Comparison of ENCODE assay signal across 12 cellular contexts in the genomic region with DNA sequence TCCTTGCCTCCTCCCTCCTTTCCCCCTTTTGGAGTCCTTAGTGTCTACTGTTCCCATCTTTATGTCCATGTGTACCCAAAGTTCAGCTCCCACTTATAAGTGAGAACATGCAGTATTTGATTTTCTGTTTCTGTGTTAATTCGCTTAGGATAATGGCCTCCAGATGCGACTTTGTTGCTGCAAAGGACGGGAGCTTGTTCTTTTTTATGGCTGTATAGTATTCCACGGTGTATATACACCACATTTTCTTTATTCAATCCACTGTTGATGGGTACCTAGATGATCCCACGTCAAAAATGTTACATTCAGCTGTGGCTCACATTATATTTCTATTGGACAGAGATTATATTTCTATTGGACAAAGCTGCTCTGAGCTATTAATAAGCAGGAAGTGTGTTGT. TPM values are rescaled to one million over a fixed set of nuclear protein-coding genes. Genes with fewer than 3 reads are reported as not detected.
A peak's percentile ranks its signal among the peaks of the same experiment; 100 is the strongest.
DNase-seq lines count a peak whose midpoint lies in the region; ATAC-seq, FAIRE-seq and TF ChIP-seq lines count a peak whose summit lies in the region.
"Had no signal": no experiment of that assay in that cellular context is flagged by ENCODE, and none has a peak within 500 bp of the region (broad histone marks: within the 10 kb centered on the region; RNA-seq: fewer than 3 reads in every experiment).

No MANE protein-coding gene starts in this region.

- H4K20me1 ChIP-seq in K562 (replicated peaks; ENCODE audit: control insufficient read depth, insufficient read depth, low read length): no peaks in the 10 kb centered on the region
- H4K20me1 ChIP-seq: BLaER1 had no signal

- peaks cover 3% of the 10 kb centered on the region for H3K9me1 ChIP-seq in K562 (ENCODE audit: control insufficient read depth, insufficient read depth, low read length)

- TF ChIP-seq CTCF in VCaP (conservative IDR thresholded peaks at IDR 0.05): no peak
- no peak for TF ChIP-seq CTCF in K562 (IDR thresholded peaks at IDR 0.05 in 2 of 3, conservative IDR thresholded peaks at IDR 0.05 in 1 of 3; ENCODE audit: insufficient read depth in 2 of 3, low read depth in 1 of 3, low read length in 3 of 3)
- no peak for TF ChIP-seq CTCF in lower leg skin (IDR thresholded peaks at IDR 0.05)

- H3K9me3 Mint-ChIP-seq in stimulated activated naive B cell treated with anti-CD40 and anti-IgM and Interleukin-4, amounts not matched to agents 10 μg/mL and 1 μg/mL and 100 μg/mL, for 72 hours: no peaks in the 10 kb centered on the region
- H3K9me3 Mint-ChIP-seq: CD14-positive monocyte; CD4-positive, alpha-beta memory T cell; CD8-positive, alpha-beta memory T cell had no signal

- TF ChIP-seq EP300 in K562 (IDR thresholded peaks at IDR 0.05; ENCODE audit: low read length): no peak

- no peaks in the 10 kb centered on the region for H3K27me3 ChIP-seq in K562 (ENCODE audit: control insufficient read depth in 2 of 2, insufficient read depth in 2 of 2, low read length in 2 of 2)
- H3K27me3 ChIP-seq: BE2C, BLaER1 had no signal

- no peaks in the 10 kb centered on the region for H3K79me2 ChIP-seq in K562 (ENCODE audit: control insufficient read depth, insufficient read depth, low read length)

- H3K4me1 ChIP-seq in K562 (replicated peaks in 1 of 2; ENCODE audit: control insufficient read depth in 2 of 2, insufficient read depth in 2 of 2, low read length in 2 of 2): peaks cover 0 to 4% of the 10 kb centered on the region in 2 experiments; a peak in 2 of 5 replicates
- H3K4me1 ChIP-seq: BE2C, BLaER1 had no signal

- peak overlapping the region; percentile 27; the same call in 1 of the 2 replicates for H3K27ac ChIP-seq in VCaP
- no peak overlapping the region for H3K27ac ChIP-seq in K562 (ENCODE audit: extremely low read depth, low read depth, low read length)
- H3K27ac ChIP-seq: BLaER1 had no signal

- BruUV-seq in K562 (replicated peaks; lab: Mats Ljungman, UMichigan): no TSS peak

- 23% methylated on average over 5 of the region's 5 CpGs for WGBS in K562 (ENCODE audit: insufficient coverage, low coverage, missing lambda C conversion rate)
- WGBS in lower leg skin, 2 donors: 90% methylated on average over 5 of the region's 5 CpGs

- POLR2A ChIA-PET in K562 (lab: Yijun Ruan, JAX): interaction anchor here (0.6 to 2.5 kb wide), 5 partner anchors 8 to 155 kb away, joined by 3 to 9 read pairs (median 3); no protein-coding TSS in a partner anchor

- H3K4me3 ChIP-seq in K562: no peak overlapping the region
- H3K4me3 ChIP-seq in lower leg skin (ENCODE audit: low read depth, poor library complexity, severe bottlenecking): no peak overlapping the region
- H3K4me3 ChIP-seq: BLaER1, GM12878 had no signal

- H3K9me3 ChIP-seq in K562 (replicated peaks; ENCODE audit: control insufficient read depth, insufficient read depth, low read depth, low read length): no peaks in the 10 kb centered on the region
- H3K9me3 ChIP-seq: BE2C, BLaER1 had no signal

- no peaks in the 10 kb centered on the region for H3K36me3 ChIP-seq in K562 (ENCODE audit: control insufficient read depth, insufficient read depth, low read length)
- H3K36me3 ChIP-seq: BE2C, BLaER1 had no signal

- no peaks in the 10 kb centered on the region for H3K36me3 Mint-ChIP-seq in stimulated activated naive B cell treated with anti-CD40 and anti-IgM and Interleukin-4, amounts not matched to agents 10 μg/mL and 1 μg/mL and 100 μg/mL, for 72 hours
- H3K36me3 Mint-ChIP-seq: CD14-positive monocyte; CD4-positive, alpha-beta memory T cell; CD4-positive, CD25-positive, alpha-beta regulatory T cell; CD8-positive, alpha-beta memory T cell had no signal

- H3K4me1 Mint-ChIP-seq in stimulated activated naive B cell treated with anti-CD40 and anti-IgM and Interleukin-4, amounts not matched to agents 10 μg/mL and 1 μg/mL and 100 μg/mL, for 72 hours: no peaks in the 10 kb centered on the region
- H3K4me1 Mint-ChIP-seq: CD14-positive monocyte had no signal

- peaks cover 8 to 18% of the 10 kb centered on the region in 2 donors for H3K27me3 Mint-ChIP-seq in stimulated activated naive B cell treated with anti-CD40 and anti-IgM and Interleukin-4, amounts not matched to agents 10 μg/mL and 1 μg/mL and 100 μg/mL, for 72 hours

- DNase-seq in K562 (ENCODE audit: extremely low read depth in 1 of 4, low spot score in 3 of 4): no peak
- DNase-seq in lower leg skin (ENCODE audit: low spot score in 2 of 2): no peak
- no peak for DNase-seq in SW 1271 (lab: John Stamatoyannopoulos, UW)
- no peak for DNase-seq in stimulated activated naive B cell treated with anti-CD40 and anti-IgM and Interleukin-4, amounts not matched to agents 10 μg/mL and 1 μg/mL and 100 μg/mL, for 72 hours

- in situ Hi-C loops in K562 (cut with MboI): loop anchor here (5.0 to 10.0 kb wide), 2 partner anchors 75 to 142 kb away; no protein-coding TSS in a partner anchor

- intact Hi-C loops in K562 (cut with micrococcal nuclease): loop anchor here (1.0 to 5.0 kb wide), 5 partner anchors 68 to 405 kb away; no protein-coding TSS in a partner anchor
- intact Hi-C loops in lower leg skin (cut with DNase I; ENCODE audit: low total_unique reads): loop anchor here (10.0 kb wide), 1 partner anchor 62 kb away; no protein-coding TSS in a partner anchor

- TF ChIP-seq RAD21 in K562 (CRISPR knock-in tag; conservative IDR thresholded peaks at IDR 0.05 in 1 of 2, IDR thresholded peaks at IDR 0.05 in 1 of 2): no peak

- ATAC-seq in K562: no peak
- ATAC-seq in stimulated activated naive B cell treated with anti-CD40 and anti-IgM and Interleukin-4, amounts not matched to agents 10 μg/mL and 1 μg/mL and 100 μg/mL, for 72 hours (replicated peaks): no peak

- CTCF ChIA-PET in K562 (lab: Yijun Ruan, JAX; ENCODE audit: low intra/inter-chr PET ratio): interaction anchor here (0.7 to 3.5 kb wide), 7 partner anchors 68 to 405 kb away, joined by 4 to 27 read pairs (median 7); a partner anchor contains a TSS

- no peak overlapping the region for H3K4me3 Mint-ChIP-seq in stimulated activated naive B cell treated with anti-CD40 and anti-IgM and Interleukin-4, amounts not matched to agents 10 μg/mL and 1 μg/mL and 100 μg/mL, for 72 hours
- H3K4me3 Mint-ChIP-seq: CD14-positive monocyte; CD4-positive, alpha-beta memory T cell; CD4-positive, CD25-positive, alpha-beta regulatory T cell; CD8-positive, alpha-beta memory T cell had no signal

- H3K9ac ChIP-seq in K562 (ENCODE audit: insufficient read depth in 1 of 2, low read depth in 2 of 2, low read length in 2 of 2): no peak overlapping the region
- H3K9ac ChIP-seq: BLaER1 had no signal

- FAIRE-seq in K562 (lab: Jason Lieb, UNC): no peak

- H2AFZ ChIP-seq in K562 (ENCODE audit: low read depth, low read length): no peak overlapping the region

- no peak for TF ChIP-seq POLR2A in K562 (conservative IDR thresholded peaks at IDR 0.05)
- no peak for TF ChIP-seq POLR2A in lower leg skin (IDR thresholded peaks at IDR 0.05)

- H3K27ac Mint-ChIP-seq in stimulated activated naive B cell treated with anti-CD40 and anti-IgM and Interleukin-4, amounts not matched to agents 10 μg/mL and 1 μg/mL and 100 μg/mL, for 72 hours: no peak overlapping the region
- H3K27ac Mint-ChIP-seq: CD14-positive monocyte; CD8-positive, alpha-beta memory T cell had no signal

- H3K4me2 ChIP-seq in K562 (ENCODE audit: insufficient read depth, low read length): no peak overlapping the region
- H3K4me2 ChIP-seq: BLaER1 had no signal

TF ChIP-seq in K562, 482 proteins besides CTCF, POLR2A, EP300 and RAD21 (continues in another document):
- TF ChIP-seq JUND (IDR thresholded peaks at IDR 0.05; ENCODE audit: borderline replicate concordance, low read depth, low read length) (no peak), JUND (tag; IDR thresholded peaks at IDR 0.05; ENCODE audit: borderline replicate concordance, low read depth, low read length) (no peak), ZNF311 (CRISPR knock-in tag; IDR thresholded peaks at IDR 0.05) (no peak), ZNF764 (CRISPR knock-in tag; IDR thresholded peaks at IDR 0.05; ENCODE audit: low read depth) (no peak)
- TF ChIP-seq, protein P1, sequence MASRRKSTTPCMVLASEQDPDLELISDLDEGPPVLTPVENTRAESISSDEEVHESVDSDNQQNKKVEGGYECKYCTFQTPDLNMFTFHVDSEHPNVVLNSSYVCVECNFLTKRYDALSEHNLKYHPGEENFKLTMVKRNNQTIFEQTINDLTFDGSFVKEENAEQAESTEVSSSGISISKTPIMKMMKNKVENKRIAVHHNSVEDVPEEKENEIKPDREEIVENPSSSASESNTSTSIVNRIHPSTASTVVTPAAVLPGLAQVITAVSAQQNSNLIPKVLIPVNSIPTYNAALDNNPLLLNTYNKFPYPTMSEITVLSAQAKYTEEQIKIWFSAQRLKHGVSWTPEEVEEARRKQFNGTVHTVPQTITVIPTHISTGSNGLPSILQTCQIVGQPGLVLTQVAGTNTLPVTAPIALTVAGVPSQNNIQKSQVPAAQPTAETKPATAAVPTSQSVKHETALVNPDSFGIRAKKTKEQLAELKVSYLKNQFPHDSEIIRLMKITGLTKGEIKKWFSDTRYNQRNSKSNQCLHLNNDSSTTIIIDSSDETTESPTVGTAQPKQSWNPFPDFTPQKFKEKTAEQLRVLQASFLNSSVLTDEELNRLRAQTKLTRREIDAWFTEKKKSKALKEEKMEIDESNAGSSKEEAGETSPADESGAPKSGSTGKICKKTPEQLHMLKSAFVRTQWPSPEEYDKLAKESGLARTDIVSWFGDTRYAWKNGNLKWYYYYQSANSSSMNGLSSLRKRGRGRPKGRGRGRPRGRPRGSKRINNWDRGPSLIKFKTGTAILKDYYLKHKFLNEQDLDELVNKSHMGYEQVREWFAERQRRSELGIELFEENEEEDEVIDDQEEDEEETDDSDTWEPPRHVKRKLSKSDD (conservative IDR thresholded peaks at IDR 0.05; ENCODE audit: low read length): no peak

RNA-seq across cellular contexts. Expression of a gene that starts 24.4 kb away (rescaled TPM):
- total RNA-seq in K562 (2011; cell fraction: chromatin; rRNA removed; ENCODE audit: low replicate concordance): 23.7 and 27.5 TPM in 2 replicates
- total RNA-seq in K562 (2011; cell fraction: nucleolus; rRNA removed): 15.1 and 22.0 TPM in 2 replicates
- 25.2 and 36.9 TPM in 2 replicates for total RNA-seq in K562 (2011; cell fraction: nucleoplasm; rRNA removed)
- total RNA-seq in K562 (2014; rRNA removed) (35.5 and 35.7 TPM in 2 replicates), K562 (2014; rRNA removed; fragmentation: Illumina TruSeq; extraction: Trizol) (41.8 and 51.1 TPM in 2 replicates), K562 (2015; rRNA removed; fragmentation: Illumina TruSeq; extraction: Trizol) (40.9 TPM in 2 replicates), K562 (2021) (39.9 and 45.3 TPM in 2 replicates), lower leg skin (10 to 100 TPM; 14.4 to 35.0 (median 17.4) TPM)
- polyA plus RNA-seq in K562 (2011; rRNA removed) (63.4 and 82.8 TPM in 2 replicates), K562 (2014; fragmentation: Illumina TruSeq; extraction: Trizol) (79.9 and 83.2 TPM in 2 replicates), K562 (2014; fragmentation: Nextera tagmentation; extraction: Ambion mirVana) (10 to 100 TPM; 14.7 to 15.9 TPM), K562 (2014; rRNA removed) (48.3 and 48.5 TPM in 2 replicates)
- polyA plus RNA-seq in K562 (2011; cell fraction: cytosol; rRNA removed): 32.9 and 42.2 TPM in 2 replicates
- 29.2 and 32.9 TPM in 2 replicates for polyA plus RNA-seq in K562 (2011; cell fraction: nucleus; rRNA removed)
- polyA plus RNA-seq in K562 (2012): 30.0 and 41.3 TPM in 2 replicates
- polyA minus RNA-seq in K562 (2011; rRNA and poly(A)+ RNA removed): 91.6 and 99.5 TPM in 2 replicates
- 38.2 and 38.6 TPM in 2 replicates for polyA minus RNA-seq in K562 (2011; cell fraction: cytosol; rRNA and poly(A)+ RNA removed)
- polyA minus RNA-seq in K562 (2011; cell fraction: nucleus; rRNA and poly(A)+ RNA removed): 6.6 and 14.6 TPM in 2 replicates
